ENCODE assay signal across 10 cellular contexts in the genomic region with DNA sequence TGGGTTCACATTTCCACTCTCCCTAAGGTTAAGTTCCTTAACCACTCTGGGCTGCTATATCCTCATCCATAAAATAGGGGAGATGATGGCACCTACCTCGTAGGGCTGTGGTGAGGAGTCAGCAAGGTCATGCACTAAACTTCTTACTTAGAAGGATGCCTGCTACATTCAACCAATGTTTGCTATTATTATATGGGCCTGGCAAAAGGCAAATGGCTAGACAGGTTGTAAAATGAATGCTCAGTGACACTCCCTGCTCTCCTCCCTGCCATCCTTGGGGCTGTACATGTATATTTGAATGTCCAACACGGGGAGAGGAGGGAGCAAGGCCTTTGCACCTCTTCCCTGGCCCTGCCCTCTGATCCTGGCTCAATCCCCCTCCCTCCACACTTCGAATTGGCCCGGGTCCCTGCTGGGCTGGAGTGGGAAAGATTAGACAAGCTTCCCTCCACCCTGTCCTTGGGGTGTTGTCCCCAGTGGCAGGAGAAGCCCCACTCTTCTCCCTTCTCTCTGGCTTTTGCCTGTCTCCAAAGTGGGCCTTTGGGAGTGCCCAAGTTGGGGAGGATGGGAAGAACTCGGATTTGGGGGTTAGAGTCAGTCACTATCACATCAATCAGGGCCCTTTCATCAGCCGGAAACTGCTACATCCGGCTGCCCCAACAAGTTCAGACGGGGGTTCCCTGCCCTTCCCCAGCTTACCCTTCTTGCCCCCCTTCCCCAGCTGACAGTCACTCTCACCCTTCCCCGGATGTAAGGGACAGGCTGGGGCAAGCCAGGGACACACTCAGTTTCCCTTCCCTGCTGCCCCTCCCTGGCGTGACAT.
DNase-seq lines count a peak whose midpoint lies in the region; ATAC-seq and FAIRE-seq lines count a peak whose summit lies in the region.
"Had no signal": no experiment of that assay in that cellular context is flagged by ENCODE, and none has a peak within 500 bp of the region (broad histone marks: within the 10 kb centered on the region; RNA-seq: fewer than 3 reads in every experiment).

No MANE protein-coding gene starts in this region.

- H3K9me3 Mint-ChIP-seq in activated naive CD8-positive, alpha-beta T cell (ENCODE audit: low read depth): peaks cover 14% of the 10 kb centered on the region

- H3K36me3 Mint-ChIP-seq in activated naive CD8-positive, alpha-beta T cell: peaks cover 6% of the 10 kb centered on the region

- peaks cover 12% of the 10 kb centered on the region for H3K9me3 ChIP-seq in KOPT-K1 (ENCODE audit: insufficient read depth, low read length, poor library complexity, severe bottlenecking)

- DNase-seq in stimulated activated CD8-positive, alpha-beta memory T cell treated with anti-CD3 and anti-CD28 coated beads, Interleukin-15, amount 100 ng/mL, for 4 hours (ENCODE audit: low read depth in 2 of 2): peak; percentile 12 to 21
- no peak for DNase-seq in HTR-8/SVneo (ENCODE audit: insufficient read length, low spot score)
- DNase-seq: uterus had no signal

- H3K27me3 Mint-ChIP-seq in activated naive CD8-positive, alpha-beta T cell: no peaks in the 10 kb centered on the region

- peak overlapping the region; percentile 24 for H3K27ac Mint-ChIP-seq in activated naive CD8-positive, alpha-beta T cell

- FAIRE-seq in HTR-8/SVneo (lab: Jason Lieb, UNC): no peak
- FAIRE-seq: GM12891 had no signal

- H3K4me1 Mint-ChIP-seq in activated naive CD8-positive, alpha-beta T cell (ENCODE audit: low read depth): peaks cover 21% of the 10 kb centered on the region

- no peak overlapping the region for H3K4me3 Mint-ChIP-seq in activated naive CD8-positive, alpha-beta T cell

- peak overlapping the region; percentile 25 for H3K27ac ChIP-seq in KOPT-K1 (ENCODE audit: low read depth, low read length, poor library complexity, severe bottlenecking)
- H3K27ac ChIP-seq: uterus had no signal

- ATAC-seq in GM19468 (IDR thresholded peaks at IDR 0.05; ENCODE audit: extremely low read depth, unreplicated experiment) (peak; percentile 26), GM18873 (IDR thresholded peaks at IDR 0.05; ENCODE audit: low FRiP score, unreplicated experiment) (no peak), HG03280 (IDR thresholded peaks at IDR 0.05; ENCODE audit: unreplicated experiment) (no peak), HG02885 (IDR thresholded peaks at IDR 0.05; ENCODE audit: poor library complexity, unreplicated experiment) (no peak)

- no peaks in the 10 kb centered on the region for H3K36me3 ChIP-seq in KOPT-K1 (ENCODE audit: insufficient read depth, low read length)
